Comparison of ENCODE assay signal across 8 cellular contexts in genomic region chr1:174160603-174161002, GRCh38. TPM values are rescaled to one million over a fixed set of nuclear protein-coding genes. Genes with fewer than 3 reads are reported as not detected.
A peak's percentile ranks its signal among the peaks of the same experiment; 100 is the strongest.
DNase-seq lines count a peak whose midpoint lies in the region; ATAC-seq and TF ChIP-seq lines count a peak whose summit lies in the region.

No MANE protein-coding gene starts in this region.

- H3K4me1 ChIP-seq in mucosa of stomach (ENCODE audit: control insufficient read depth, insufficient read depth, low read length) = peaks cover 2% of the 10 kb centered on the region

- H3K4me1 Mint-ChIP-seq in stimulated activated naive CD8-positive, alpha-beta T cell treated with anti-CD3 and anti-CD28 coated beads, Interleukin-15, Interleukin-2, amounts not matched to agents 100 ng/mL and 50 ng/mL, for 24 hours (ENCODE audit: low read depth) = peaks cover 75% of the 10 kb centered on the region
- H3K4me1 Mint-ChIP-seq in MCF 10A (ENCODE audit: insufficient read depth, unreplicated experiment) = peaks cover 44% of the 10 kb centered on the region

- no peak overlapping the region for H3K4me3 ChIP-seq in mucosa of stomach (ENCODE audit: low read length)

- no peak for DNase-seq in stimulated activated naive CD8-positive, alpha-beta T cell treated with anti-CD3 and anti-CD28 coated beads, Interleukin-15, Interleukin-2, amounts not matched to agents 100 U/mL and 50 U/mL, for 24 hours
- no peak for DNase-seq in MCF 10A (ENCODE audit: unreplicated experiment)
- DNase-seq in DMS79 treated with DMSO at 0.1 percent for 48 hours (lab: John Stamatoyannopoulos, UW) = no peak
- DNase-seq in occipital lobe (lab: John Stamatoyannopoulos, UW) = no peak
- no peak for DNase-seq in NK-92 treated with Interleukin-12 subunit alpha and Interleukin-12 subunit beta, amount 100 ng/mL, for 24 hours (lab: John Stamatoyannopoulos, UW)

- H3K27me3 Mint-ChIP-seq in stimulated activated naive CD8-positive, alpha-beta T cell treated with anti-CD3 and anti-CD28 coated beads, Interleukin-15, Interleukin-2, amounts not matched to agents 100 ng/mL and 50 ng/mL, for 24 hours = no peaks in the 10 kb centered on the region
- no peaks in the 10 kb centered on the region for H3K27me3 Mint-ChIP-seq in MCF 10A (ENCODE audit: insufficient read depth, unreplicated experiment)

- POLR2A ChIA-PET in MCF 10A (lab: Yijun Ruan, JAX) = interaction anchor here (0.7 to 3.3 kb wide), 14 partner anchors 8 to 594 kb away, joined by 3 to 26 read pairs (median 6); partner anchors contain the start of genes GAS5, RC3H1 and ZBTB37

- peaks cover 8% of the 10 kb centered on the region for H3K36me3 Mint-ChIP-seq in stimulated activated naive CD8-positive, alpha-beta T cell treated with anti-CD3 and anti-CD28 coated beads, Interleukin-15, Interleukin-2, amounts not matched to agents 100 ng/mL and 50 ng/mL, for 24 hours (ENCODE audit: low read depth)
- no peaks in the 10 kb centered on the region for H3K36me3 Mint-ChIP-seq in MCF 10A (ENCODE audit: insufficient read depth, unreplicated experiment)

- no peaks in the 10 kb centered on the region for H3K9me3 Mint-ChIP-seq in stimulated activated naive CD8-positive, alpha-beta T cell treated with anti-CD3 and anti-CD28 coated beads, Interleukin-15, Interleukin-2, amounts not matched to agents 100 ng/mL and 50 ng/mL, for 24 hours
- no peaks in the 10 kb centered on the region for H3K9me3 Mint-ChIP-seq in MCF 10A (ENCODE audit: unreplicated experiment)

- peak overlapping the region; percentile 99 for H3K4me3 Mint-ChIP-seq in stimulated activated naive CD8-positive, alpha-beta T cell treated with anti-CD3 and anti-CD28 coated beads, Interleukin-15, Interleukin-2, amounts not matched to agents 100 ng/mL and 50 ng/mL, for 24 hours
- peak overlapping the region; percentile 97 for H3K4me3 Mint-ChIP-seq in MCF 10A (ENCODE audit: unreplicated experiment)

- H3K9ac ChIP-seq in mucosa of stomach (ENCODE audit: low read length) = peak overlapping the region; percentile 59

- no peaks in the 10 kb centered on the region for H3K9me3 ChIP-seq in mucosa of stomach (ENCODE audit: control insufficient read depth, low read length)

- TSS peak; percentile 28 for BruUV-seq in MCF 10A (replicated peaks; lab: Mats Ljungman, UMichigan)

- ATAC-seq in stimulated activated naive CD8-positive, alpha-beta T cell treated with anti-CD3 and anti-CD28 coated beads, Interleukin-15, Interleukin-2, amounts not matched to agents 100 U/mL and 50 U/mL, for 24 hours = no peak
- no peak for ATAC-seq in GM18909 (IDR thresholded peaks at IDR 0.05; ENCODE audit: poor library complexity, unreplicated experiment)

- CTCF ChIA-PET in MCF 10A (lab: Yijun Ruan, JAX) = interaction anchor here (0.5 to 2.2 kb wide), 5 partner anchors 10 to 58 kb away, joined by 3 to 8 read pairs (median 5); no protein-coding TSS in a partner anchor

- no peaks in the 10 kb centered on the region for H3K36me3 ChIP-seq in mucosa of stomach (ENCODE audit: control insufficient read depth, insufficient read depth, low read length)

- peak overlapping the region; percentile 96 for H3K27ac Mint-ChIP-seq in stimulated activated naive CD8-positive, alpha-beta T cell treated with anti-CD3 and anti-CD28 coated beads, Interleukin-15, Interleukin-2, amounts not matched to agents 100 ng/mL and 50 ng/mL, for 24 hours
- peak overlapping the region; percentile 71 for H3K27ac Mint-ChIP-seq in MCF 10A (ENCODE audit: low read depth, unreplicated experiment)

- no peaks in the 10 kb centered on the region for H3K27me3 ChIP-seq in mucosa of stomach (ENCODE audit: control insufficient read depth, insufficient read depth, low read length)

- intact Hi-C loops in MCF 10A (cut with micrococcal nuclease) = no loop called here

- TF ChIP-seq CTCF in MCF 10A (IDR thresholded peaks at IDR 0.05; ENCODE audit: unreplicated experiment) = no peak

RNA-seq across cellular contexts. Expression of gene RABGAP1L, which starts 1.3 kb away (rescaled TPM):
- 18.2 and 19.0 TPM in 2 replicates for total RNA-seq in MCF 10A (2022)
- 145 TPM for total RNA-seq in occipital lobe
